In the genomic region with DNA sequence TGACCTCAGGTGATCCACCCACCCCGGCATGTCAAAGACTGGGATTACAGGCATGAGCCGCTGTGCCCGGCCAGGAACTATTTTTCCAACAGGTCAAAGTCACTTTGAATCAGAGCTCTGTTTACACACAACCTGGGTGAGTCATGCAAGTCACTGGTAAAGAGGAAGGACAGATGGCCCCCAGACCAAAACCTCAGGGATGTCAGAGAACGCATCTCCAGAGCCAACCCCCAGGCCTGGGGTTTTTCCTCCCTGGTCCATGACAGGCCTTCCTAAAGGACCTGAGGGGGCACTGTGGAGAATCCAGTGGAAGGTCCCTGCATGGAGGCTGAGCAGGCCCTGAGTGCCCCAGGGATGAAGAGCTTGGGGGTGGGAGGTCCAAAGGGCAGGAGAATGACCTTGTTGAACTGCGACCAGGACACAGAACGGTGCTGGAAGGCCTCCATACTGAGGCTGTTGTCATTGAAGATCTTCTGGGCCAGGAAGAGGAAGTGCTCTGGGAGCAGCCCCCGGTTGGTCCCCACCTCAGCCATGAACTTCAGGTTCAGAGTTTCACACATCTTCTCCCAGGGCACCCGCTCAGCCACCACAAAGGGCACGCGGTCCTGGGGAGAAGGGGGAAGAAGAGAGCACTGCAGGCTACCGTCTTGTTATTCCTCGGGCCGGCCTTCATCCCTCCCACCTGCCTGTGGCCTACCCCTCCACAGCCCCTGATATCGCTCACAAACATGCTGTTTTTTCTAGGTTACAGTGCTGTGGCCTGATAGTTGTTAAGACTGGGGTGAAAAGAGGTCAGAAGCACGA, we compare ENCODE assay signal across 11 cellular contexts. TPM values are rescaled to one million over a fixed set of nuclear protein-coding genes. Genes with fewer than 3 reads are reported as not detected.
DNase-seq lines count a peak whose midpoint lies in the region; ATAC-seq and TF ChIP-seq lines count a peak whose summit lies in the region.
"Had no signal": no experiment of that assay in that cellular context is flagged by ENCODE, and none has a peak within 500 bp of the region (broad histone marks: within the 10 kb centered on the region; RNA-seq: fewer than 3 reads in every experiment).

No MANE protein-coding gene starts in this region.

- H3K27ac Mint-ChIP-seq in activated T-cell treated with anti-CD3 and anti-CD28 coated beads, Interleukin-2, amount 50 U/mL, for 24 hours = peak overlapping the region; percentile 76
- peak overlapping the region; percentile 82 for H3K27ac Mint-ChIP-seq in T-helper 17 cell

- H3K27ac ChIP-seq in stomach = peak overlapping the region; percentile 43 to 76 (median 64)
- H3K27ac ChIP-seq: C4-2B had no signal

- TF ChIP-seq EP300 in stomach (IDR thresholded peaks at IDR 0.05) = no peak

- H3K27me3 ChIP-seq in stomach = no peaks in the 10 kb centered on the region

- peaks cover 57% of the 10 kb centered on the region for H3K4me1 Mint-ChIP-seq in activated T-cell treated with anti-CD3 and anti-CD28 coated beads, Interleukin-2, amount 50 U/mL, for 24 hours (ENCODE audit: low read depth)
- H3K4me1 Mint-ChIP-seq in activated T-cell treated with anti-CD3 and anti-CD28 coated beads, Interleukin-2, amount 50 U/mL, for 4 hours (ENCODE audit: low read depth) = peaks cover 24% of the 10 kb centered on the region
- peaks cover 17% of the 10 kb centered on the region for H3K4me1 Mint-ChIP-seq in T-helper 17 cell

- no peak overlapping the region for H3K4me3 ChIP-seq in stomach

- TF ChIP-seq CTCF in stomach (IDR thresholded peaks at IDR 0.05) = no peak

- H3K9me3 ChIP-seq in T-helper 17 cell (ENCODE audit: control insufficient read depth, low read length, poor library complexity, severe bottlenecking) (no peaks in the 10 kb centered on the region), stomach (no peaks in the 10 kb centered on the region)

- no peaks in the 10 kb centered on the region for H3K27me3 Mint-ChIP-seq in activated T-cell treated with anti-CD3 and anti-CD28 coated beads, Interleukin-2, amount 50 U/mL, for 24 hours
- H3K27me3 Mint-ChIP-seq in activated T-cell treated with anti-CD3 and anti-CD28 coated beads, Interleukin-2, amount 50 U/mL, for 4 hours (ENCODE audit: low read depth) = no peaks in the 10 kb centered on the region
- H3K27me3 Mint-ChIP-seq in T-helper 17 cell = no peaks in the 10 kb centered on the region

- no peak for DNase-seq in activated T-cell treated with anti-CD3 and anti-CD28 coated beads, Interleukin-2, amount 50 U/mL, for 24 hours
- DNase-seq in activated T-cell treated with anti-CD3 and anti-CD28 coated beads, Interleukin-2, amount 50 U/mL, for 4 hours = no peak
- DNase-seq in T-helper 17 cell (no peak), hepatic stellate cell (ENCODE audit: low spot score) (peak; percentile 19), stomach (peak; percentile 58), NCI-H2227 treated with DMSO at 0.1 percent for 48 hours (lab: John Stamatoyannopoulos, UW) (no peak), A172 (ENCODE audit: low spot score) (no peak), NCI-H1930 (lab: John Stamatoyannopoulos, UW) (no peak)
- DNase-seq: activated effector memory CD4-positive, alpha-beta T cell treated with anti-CD3 and anti-CD28 coated beads, Interleukin-2, amount 50 U/mL, for 16 hours had no signal

- H3K36me3 Mint-ChIP-seq in activated T-cell treated with anti-CD3 and anti-CD28 coated beads, Interleukin-2, amount 50 U/mL, for 24 hours (ENCODE audit: low read depth) = peaks cover 96% of the 10 kb centered on the region
- peaks cover 56% of the 10 kb centered on the region for H3K36me3 Mint-ChIP-seq in activated T-cell treated with anti-CD3 and anti-CD28 coated beads, Interleukin-2, amount 50 U/mL, for 4 hours (ENCODE audit: insufficient read depth)
- H3K36me3 Mint-ChIP-seq in T-helper 17 cell (ENCODE audit: low read depth) = peaks cover 8% of the 10 kb centered on the region

- intact Hi-C loops in stomach (cut with DNase I; ENCODE audit: low total_unique reads) = no loop called here

- H3K4me3 Mint-ChIP-seq in activated T-cell treated with anti-CD3 and anti-CD28 coated beads, Interleukin-2, amount 50 U/mL, for 24 hours = no peak overlapping the region
- no peak overlapping the region for H3K4me3 Mint-ChIP-seq in activated T-cell treated with anti-CD3 and anti-CD28 coated beads, Interleukin-2, amount 50 U/mL, for 4 hours
- no peak overlapping the region for H3K4me3 Mint-ChIP-seq in T-helper 17 cell

- H3K36me3 ChIP-seq in stomach = peaks cover 68 to 94% (median 91%) of the 10 kb centered on the region in 4 donors

- no peak for TF ChIP-seq POLR2A in stomach (IDR thresholded peaks at IDR 0.05)

- WGBS in stomach, 5 donors = 54 to 63% (median 60%) methylated on average over 14 to 15 of the region's 15 CpGs

- peaks cover 9 to 62% (median 20%) of the 10 kb centered on the region in 4 donors for H3K4me1 ChIP-seq in stomach

- no peak for ATAC-seq in activated T-cell treated with anti-CD3 and anti-CD28 coated beads, Interleukin-2, amount 50 U/mL, for 4 hours
- ATAC-seq in T-helper 17 cell = peak; percentile 16
- ATAC-seq: Right ventricle myocardium inferior had no signal

- H3K9me3 Mint-ChIP-seq in activated T-cell treated with anti-CD3 and anti-CD28 coated beads, Interleukin-2, amount 50 U/mL, for 24 hours = no peaks in the 10 kb centered on the region
- no peaks in the 10 kb centered on the region for H3K9me3 Mint-ChIP-seq in activated T-cell treated with anti-CD3 and anti-CD28 coated beads, Interleukin-2, amount 50 U/mL, for 4 hours

RNA-seq across cellular contexts. Expression of gene STAT6, which starts 9.1 kb away (rescaled TPM):
- total RNA-seq in activated T-cell treated with anti-CD3 and anti-CD28 coated beads, Interleukin-2, amount 50 U/mL, for 4 hours = 100 to 1,000 TPM; 312 to 340 (median 339) TPM
- total RNA-seq in T-helper 17 cell (100 to 1,000 TPM; 205 to 253 TPM), stomach (100 to 1,000 TPM in 4 of 5 donors, 10 to 100 TPM in 1; 81.9 to 343 (median 209) TPM)
- polyA plus RNA-seq in stomach = 100 to 1,000 TPM; 138 to 477 (median 147) TPM
- total RNA-seq in A172 (2014; rRNA removed; shearing (Covaris generic)) = 15.2 and 18.4 TPM in 2 replicates

RNA-seq across cellular contexts. Expression of gene NAB2, which starts 13.2 kb away (rescaled TPM):
- 10 to 100 TPM; 51.3 to 54.6 (median 52.8) TPM for total RNA-seq in activated T-cell treated with anti-CD3 and anti-CD28 coated beads, Interleukin-2, amount 50 U/mL, for 4 hours
- total RNA-seq in T-helper 17 cell (1 to 10 TPM; 4.0 to 5.0 TPM), stomach (10 to 100 TPM in 2 of 5 donors, 1 to 10 TPM in 2, not detected in 1; 1.7 to 12.1 (median 8.3) TPM)
- 10 to 100 TPM; 14.1 to 16.6 (median 16.3) TPM for polyA plus RNA-seq in stomach
- 18.9 and 22.4 TPM in 2 replicates for total RNA-seq in A172 (2014; rRNA removed; shearing (Covaris generic))

RNA-seq across cellular contexts. Expression of gene NEMP1, which starts 23.5 kb away (rescaled TPM):
- 10 to 100 TPM; 39.1 to 47.5 (median 42.5) TPM for total RNA-seq in activated T-cell treated with anti-CD3 and anti-CD28 coated beads, Interleukin-2, amount 50 U/mL, for 4 hours
- total RNA-seq in T-helper 17 cell (10 to 100 TPM; 12.2 to 14.1 TPM), stomach (10 to 100 TPM in 1 of 5 donors, 1 to 10 TPM in 4; 1.2 to 16.7 (median 2.7) TPM)
- polyA plus RNA-seq in stomach = 1 to 10 TPM; 1.1 to 3.8 (median 2.2) TPM
- 26.3 and 28.0 TPM in 2 replicates for total RNA-seq in A172 (2014; rRNA removed; shearing (Covaris generic))

RNA-seq across cellular contexts. Expression of gene LRP1, which starts 26.2 kb away (rescaled TPM):
- 1 to 10 TPM in 2 of 3 donors, under 1 TPM in 1; 0.98 to 1.1 (median 1.0) TPM for total RNA-seq in activated T-cell treated with anti-CD3 and anti-CD28 coated beads, Interleukin-2, amount 50 U/mL, for 4 hours
- 10 to 100 TPM in 1 of 2 donors, 1 to 10 TPM in 1; 3.8 to 11.6 TPM for total RNA-seq in T-helper 17 cell
- total RNA-seq in stomach = 100 to 1,000 TPM in 4 of 5 donors, 10 to 100 TPM in 1; 97.8 to 510 (median 129) TPM
- 10 to 100 TPM; 13.5 to 25.9 (median 13.6) TPM for polyA plus RNA-seq in stomach
- 34.1 and 35.5 TPM in 2 replicates for total RNA-seq in A172 (2014; rRNA removed; shearing (Covaris generic))

RNA-seq across cellular contexts. Expression of gene LRP1-AS, which starts 45.3 kb away (rescaled TPM):
- not detected for total RNA-seq in activated T-cell treated with anti-CD3 and anti-CD28 coated beads, Interleukin-2, amount 50 U/mL, for 4 hours
- total RNA-seq in T-helper 17 cell (not detected), stomach (not detected)
- not detected for polyA plus RNA-seq in stomach
- not detected in 2 replicates for total RNA-seq in A172 (2014; rRNA removed; shearing (Covaris generic))
- total RNA-seq: Right ventricle myocardium inferior had no signal

Comparison
In these comparisons a context has a peak if more than half of its experiments do, and no peak if none do; other contexts are left out.
1. DNase-seq: peak in hepatic stellate cell (single experiment) and stomach (single experiment); none in activated T-cell treated with anti-CD3 and anti-CD28 coated beads, Interleukin-2, amount 50 U/mL, for 24 hours (single experiment), activated T-cell treated with anti-CD3 and anti-CD28 coated beads, Interleukin-2, amount 50 U/mL, for 4 hours (single experiment), T-helper 17 cell (0 of 3), NCI-H2227 treated with DMSO at 0.1 percent for 48 hours (single experiment), A172 (single experiment) and NCI-H1930 (0 of 2).